In genomic region chr6:63477422-63478040, GRCh38 we compare ENCODE assay signal across 27 cellular contexts.
"Had no signal": no experiment of that assay in that cellular context is flagged by ENCODE, and none has a peak within 500 bp of the region (broad histone marks: within the 10 kb centered on the region; RNA-seq: fewer than 3 reads in every experiment).

No MANE protein-coding gene starts in this region.

- H3K36me3 ChIP-seq: MG63, SJCRH30 had no signal

- H3K27me3 ChIP-seq: MG63, SJCRH30 had no signal

- H3K27ac ChIP-seq: SJCRH30, SK-N-MC, VCaP had no signal

- H3K4me1 ChIP-seq: SJCRH30 had no signal

- DNase-seq: activated B cell treated with CpG ODN at 0.5 μM for 24 hours; activated CD4-positive, alpha-beta memory T cell treated with anti-CD3 and anti-CD28 coated beads for 36 hours; activated CD4-positive, alpha-beta T cell treated with anti-CD3 and anti-CD28 coated beads for 4 hours; activated CD4-positive, alpha-beta T cell treated with anti-CD3 and anti-CD28 coated beads, Interleukin-2, amount 50 U/mL, for 1 hour; activated CD4-positive, CD25-positive, alpha-beta regulatory T cell treated with anti-CD3 and anti-CD28 coated beads, Interleukin-2, amount 50 U/mL, for 72 hours; activated CD8-positive, alpha-beta memory T cell treated with anti-CD3 and anti-CD28 coated beads, Interleukin-2, amount 50 U/mL, for 4 hours; activated effector memory CD4-positive, alpha-beta T cell treated with Interleukin-2 at 50 U/mL for 16 hours; activated naive CD4-positive, alpha-beta T cell treated with anti-CD3 and anti-CD28 coated beads, Interleukin-2, amount 10 ng/mL, durations not matched to agents 7 days and 5 days; activated naive CD8-positive, alpha-beta T cell treated with anti-CD3 and anti-CD28 coated beads, Interleukin-2, amount 50 U/mL, for 24 hours; activated T-cell treated with anti-CD3 and anti-CD28 coated beads, Interleukin-2, amount 50 U/mL, for 48 hours; anterior cingulate cortex; Kasumi-1; KG1; MG63; NCI-H1092; NCI-H1436 treated with DMSO at 0.1 percent for 48 hours; NCI-H1694 treated with DMSO at 0.1 percent for 48 hours; NCI-H2029; NCI-H345; NCI-H524 treated with DMSO at 0.1 percent for 48 hours; SHP77; SJCRH30; T-helper 17 cell had no signal

- H3K4me3 ChIP-seq: MG63, SJCRH30, SK-N-MC had no signal

- ATAC-seq: activated naive CD8-positive, alpha-beta T cell treated with anti-CD3 and anti-CD28 coated beads, Interleukin-2, amount 50 U/mL, for 24 hours; Panc1; T-helper 17 cell had no signal

- FAIRE-seq: bronchial epithelial cell had no signal

- H3K9me3 ChIP-seq: MG63, SJCRH30 had no signal
